17 cellular contexts compared by ENCODE assay signal in the genomic region with DNA sequence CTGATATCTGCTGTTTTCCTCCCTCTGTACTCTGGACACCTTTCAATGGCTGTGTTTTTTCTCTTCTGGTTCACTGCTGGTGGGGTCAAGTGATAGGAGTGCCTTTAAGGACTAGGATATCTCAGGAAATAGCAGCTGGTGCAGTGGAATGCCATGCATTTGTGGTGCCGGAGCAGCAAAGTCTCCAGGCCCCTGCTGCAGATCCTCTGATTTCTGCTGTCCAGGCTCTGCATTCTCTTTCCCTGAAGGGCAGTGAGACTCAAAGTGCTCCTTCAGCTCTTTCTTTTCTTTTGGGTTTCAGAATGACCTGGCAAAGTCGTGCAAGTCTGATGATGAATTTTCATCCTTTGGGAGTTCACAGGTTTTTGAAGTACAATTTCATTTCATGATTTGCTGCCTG.
"Had no signal": no experiment of that assay in that cellular context is flagged by ENCODE, and none has a peak within 500 bp of the region (broad histone marks: within the 10 kb centered on the region; RNA-seq: fewer than 3 reads in every experiment).

No MANE protein-coding gene starts in this region.

- H3K36me3 ChIP-seq: gastroesophageal sphincter, heart right ventricle, sigmoid colon, thoracic aorta had no signal

- ATAC-seq: activated CD8-positive, alpha-beta memory T cell treated with anti-CD3 and anti-CD28 coated beads, Interleukin-2, amount 10 ng/mL, durations not matched to agents 7 days and 5 days; gastroesophageal sphincter; heart right ventricle; left ventricle myocardium superior; T-cell had no signal

- H3K27me3 ChIP-seq: dorsolateral prefrontal cortex, gastroesophageal sphincter, heart right ventricle, sigmoid colon had no signal

- H3K4me3 Mint-ChIP-seq: activated CD8-positive, alpha-beta memory T cell treated with anti-CD3 and anti-CD28 coated beads, Interleukin-2, amount 10 ng/mL, durations not matched to agents 7 days and 5 days; activated naive CD8-positive, alpha-beta T cell; activated T-cell treated with anti-CD3 and anti-CD28 coated beads, Interleukin-2, amount 50 U/mL, for 24 hours; T-cell had no signal

- DNase-seq: activated CD4-positive, alpha-beta T cell treated with anti-CD3 and anti-CD28 coated beads for 1 hour; activated CD4-positive, alpha-beta T cell treated with anti-CD3 and anti-CD28 coated beads, Interleukin-2, amount 50 U/mL, for 48 hours; activated CD8-positive, alpha-beta memory T cell treated with anti-CD3 and anti-CD28 coated beads, Interleukin-2, amount 10 ng/mL, durations not matched to agents 7 days and 5 days; activated T-cell treated with anti-CD3 and anti-CD28 coated beads, Interleukin-2, amount 50 U/mL, for 24 hours; dorsolateral prefrontal cortex; erythroblast; heart right ventricle; kidney; left ventricle myocardium superior; mesenchymal stem cell; sigmoid colon; stimulated activated CD4-positive, alpha-beta T cell treated with anti-CD3 and anti-CD28 coated beads, Interleukin-1b, Interleukin-23, amount 100 ng/mL, for 48 hours; T-cell; T-helper 9 cell had no signal

- H3K27ac ChIP-seq: dorsolateral prefrontal cortex, gastroesophageal sphincter, heart right ventricle, sigmoid colon had no signal

- H3K4me1 ChIP-seq: gastroesophageal sphincter, heart right ventricle, sigmoid colon had no signal

- H3K27me3 Mint-ChIP-seq: activated CD8-positive, alpha-beta memory T cell treated with anti-CD3 and anti-CD28 coated beads, Interleukin-2, amount 10 ng/mL, durations not matched to agents 7 days and 5 days; activated naive CD8-positive, alpha-beta T cell; activated T-cell treated with anti-CD3 and anti-CD28 coated beads, Interleukin-2, amount 50 U/mL, for 24 hours; T-cell had no signal

- H3K9me3 ChIP-seq: gastroesophageal sphincter, sigmoid colon, thoracic aorta had no signal

- H3K36me3 Mint-ChIP-seq: activated CD8-positive, alpha-beta memory T cell treated with anti-CD3 and anti-CD28 coated beads, Interleukin-2, amount 10 ng/mL, durations not matched to agents 7 days and 5 days had no signal

- H3K27ac Mint-ChIP-seq: activated CD8-positive, alpha-beta memory T cell treated with anti-CD3 and anti-CD28 coated beads, Interleukin-2, amount 10 ng/mL, durations not matched to agents 7 days and 5 days; activated naive CD8-positive, alpha-beta T cell; activated T-cell treated with anti-CD3 and anti-CD28 coated beads, Interleukin-2, amount 50 U/mL, for 24 hours; T-cell had no signal

- H3K4me3 ChIP-seq: dorsolateral prefrontal cortex, gastroesophageal sphincter, heart right ventricle, sigmoid colon, thoracic aorta had no signal
